Comparison of ENCODE assay signal across 19 cellular contexts in genomic region chr1:224763126-224763764, GRCh38.
DNase-seq lines count a peak whose midpoint lies in the region; ATAC-seq, FAIRE-seq and TF ChIP-seq lines count a peak whose summit lies in the region.
"Had no signal": no experiment of that assay in that cellular context is flagged by ENCODE, and none has a peak within 500 bp of the region (broad histone marks: within the 10 kb centered on the region; RNA-seq: fewer than 3 reads in every experiment).

No MANE protein-coding gene starts in this region.

- H3K9me3 Mint-ChIP-seq in neural crest cell: peaks cover 11% of the 10 kb centered on the region
- H3K9me3 Mint-ChIP-seq in immature natural killer cell: peaks cover under 1 to 11% (median 4%) of the 10 kb centered on the region in 6 donors

- H3K36me3 Mint-ChIP-seq in neural crest cell (ENCODE audit: low read depth) (no peaks in the 10 kb centered on the region), immature natural killer cell (peaks cover 0 to 4% (median 3%) of the 10 kb centered on the region in 3 donors)
- H3K36me3 Mint-ChIP-seq: CD14-positive monocyte; CD8-positive, alpha-beta T cell had no signal

- H3K27ac Mint-ChIP-seq in neural crest cell (ENCODE audit: unreplicated experiment): peak overlapping the region; percentile 77
- no peak overlapping the region for H3K27ac Mint-ChIP-seq in immature natural killer cell
- H3K27ac Mint-ChIP-seq: CD14-positive monocyte; CD8-positive, alpha-beta T cell had no signal

- FAIRE-seq in GM19239 (lab: Jason Lieb, UNC): no peak
- FAIRE-seq: A549, D721Med, GM12892 had no signal

- ATAC-seq in left cardiac atrium: no peak
- ATAC-seq: A549; CD8-positive, alpha-beta T cell had no signal

- peak; percentile 32 for DNase-seq in left cardiac atrium
- DNase-seq in cardiac septum (ENCODE audit: low spot score): no peak
- peak; percentile 26 for DNase-seq in RPMI7951 (ENCODE audit: low read depth)
- DNase-seq in neural crest cell (ENCODE audit: low read depth, low spot score): no peak
- DNase-seq in A172 (ENCODE audit: low spot score): no peak
- no peak for DNase-seq in GM19239 (ENCODE audit: insufficient read length, low spot score)
- DNase-seq in immature natural killer cell: no peak
- DNase-seq: CD8-positive, alpha-beta T cell; COR-L47; DMS153; DMS79 treated with DMSO at 0.1 percent for 48 hours; EL; GDM1; GOT3; IMR-90 had no signal

- H3K4me1 Mint-ChIP-seq in neural crest cell: peaks cover 7% of the 10 kb centered on the region
- H3K4me1 Mint-ChIP-seq in immature natural killer cell: no peaks in the 10 kb centered on the region
- H3K4me1 Mint-ChIP-seq: CD14-positive monocyte had no signal

- intact Hi-C loops in left cardiac atrium (cut with DNase I): no loop called here
- intact Hi-C loops in cardiac septum (cut with DNase I): no loop called here

- TF ChIP-seq CTCF in neural crest cell (conservative IDR thresholded peaks at IDR 0.05): no peak

- H3K27me3 Mint-ChIP-seq in neural crest cell (ENCODE audit: low read depth) (no peaks in the 10 kb centered on the region), immature natural killer cell (ENCODE audit: low read depth in 3 of 3) (peaks cover 0 to 7% (median 6%) of the 10 kb centered on the region in 3 donors)

- H3K4me3 Mint-ChIP-seq in neural crest cell (no peak overlapping the region), immature natural killer cell (no peak overlapping the region)
- H3K4me3 Mint-ChIP-seq: CD14-positive monocyte; CD8-positive, alpha-beta T cell had no signal

Comparison
In these comparisons a context has a peak if more than half of its experiments do, and no peak if none do; other contexts are left out.
1. DNase-seq: peak in left cardiac atrium (single experiment) and RPMI7951 (single experiment); none in cardiac septum (single experiment), neural crest cell (single experiment), A172 (single experiment), GM19239 (single experiment) and immature natural killer cell (0 of 3).